Comparison of ENCODE assay signal across 18 cellular contexts in genomic region chr1:234093107-234093506, GRCh38.
"Had no signal": no experiment of that assay in that cellular context is flagged by ENCODE, and none has a peak within 500 bp of the region (broad histone marks: within the 10 kb centered on the region; RNA-seq: fewer than 3 reads in every experiment).

No MANE protein-coding gene starts in this region.

- H3K9ac ChIP-seq: KMS-11 had no signal

- H3K27ac ChIP-seq: KMS-11 had no signal

- H3K4me3 Mint-ChIP-seq: IgD-negative memory B cell had no signal

- H3K4me3 ChIP-seq: K562 had no signal

- ATAC-seq: K562 had no signal

- H3K4me2 ChIP-seq: KMS-11 had no signal

- H3K4me1 Mint-ChIP-seq: IgD-negative memory B cell had no signal

- H3K27me3 Mint-ChIP-seq: IgD-negative memory B cell had no signal

- DNase-seq: Kasumi-1, MV-4-11, NCI-H1048, NCI-H1105, NCI-H1417, NCI-H1436 treated with DMSO at 0.1 percent for 48 hours, NCI-H1694, NCI-H187 treated with DMSO at 0.1 percent for 48 hours, NCI-H2029 treated with DMSO at 0.1 percent for 48 hours, NCI-H2227 treated with DMSO at 0.1 percent for 48 hours, NCI-H524, NCI-H526 treated with DMSO at 0.1 percent for 48 hours, NCI-H774, RPMI8226, SHP77 had no signal

- H3K36me3 Mint-ChIP-seq: IgD-negative memory B cell had no signal
